Comparison of ENCODE assay signal across 13 cellular contexts in the genomic region with DNA sequence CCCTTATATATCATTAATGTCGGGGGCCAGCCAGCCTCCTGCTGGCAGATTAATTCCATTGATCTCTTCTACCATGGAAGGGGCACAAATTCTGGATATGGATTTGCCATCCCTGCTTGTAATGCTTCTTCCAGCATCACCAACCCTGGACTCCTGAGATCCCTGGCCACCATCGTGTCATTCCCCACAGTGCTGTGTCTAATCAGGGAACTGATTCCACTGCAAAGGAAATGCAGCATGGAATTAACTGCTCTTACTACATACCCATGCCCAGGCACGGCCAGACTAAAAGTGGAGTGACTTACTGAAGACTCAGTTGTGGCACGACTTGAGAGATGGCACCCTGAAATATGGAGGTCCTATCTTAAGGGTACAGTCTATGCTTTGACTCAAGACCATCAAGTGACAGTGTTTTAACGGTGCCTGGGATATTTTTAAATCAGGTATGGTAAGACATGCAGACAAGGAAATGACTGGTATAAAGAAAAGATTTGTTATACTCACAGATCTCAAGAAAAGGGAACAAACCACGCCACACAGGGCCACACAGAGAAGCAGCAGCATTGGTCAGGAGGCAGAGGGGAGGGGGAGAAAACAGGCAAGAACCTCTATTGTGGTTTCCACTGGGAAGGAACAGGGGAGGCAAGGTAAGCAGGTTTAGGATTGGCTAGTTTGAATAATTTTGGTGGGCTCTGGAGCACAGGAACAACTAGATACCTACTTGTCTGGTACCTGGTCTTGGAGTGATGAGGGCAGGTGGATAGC.
"Had no signal": no experiment of that assay in that cellular context is flagged by ENCODE, and none has a peak within 500 bp of the region (broad histone marks: within the 10 kb centered on the region; RNA-seq: fewer than 3 reads in every experiment).

No MANE protein-coding gene starts in this region.

- H3K4me3 Mint-ChIP-seq: activated CD8-positive, alpha-beta memory T cell treated with anti-CD3 and anti-CD28 coated beads, Interleukin-2, amount 10 ng/mL, durations not matched to agents 7 days and 5 days; activated naive CD8-positive, alpha-beta T cell treated with anti-CD3 and anti-CD28 coated beads, Interleukin-2, amount 10 ng/mL, durations not matched to agents 7 days and 5 days; activated T-cell treated with anti-CD3 and anti-CD28 coated beads, Interleukin-2, amount 50 U/mL, for 24 hours; naive thymus-derived CD4-positive, alpha-beta T cell; stimulated activated effector memory CD8-positive, alpha-beta T cell treated with anti-CD3 and anti-CD28 coated beads, Interleukin-12 subunit alpha, Interleukin-12 subunit beta, amount 100 ng/mL, for 72 hours; WTC11 had no signal

- H3K4me1 Mint-ChIP-seq: activated naive CD8-positive, alpha-beta T cell treated with anti-CD3 and anti-CD28 coated beads, Interleukin-2, amount 10 ng/mL, durations not matched to agents 7 days and 5 days; stimulated activated effector memory CD8-positive, alpha-beta T cell treated with anti-CD3 and anti-CD28 coated beads, Interleukin-12 subunit alpha, Interleukin-12 subunit beta, amount 100 ng/mL, for 72 hours; WTC11 had no signal

- H3K4me1 ChIP-seq: lower lobe of right lung had no signal

- DNase-seq: activated CD8-positive, alpha-beta memory T cell treated with anti-CD3 and anti-CD28 coated beads, Interleukin-2, amount 10 ng/mL, durations not matched to agents 7 days and 5 days; activated gamma-delta T cell; activated naive CD8-positive, alpha-beta T cell treated with anti-CD3 and anti-CD28 coated beads, Interleukin-2, amount 10 ng/mL, durations not matched to agents 7 days and 5 days; activated T-cell treated with anti-CD3 and anti-CD28 coated beads, Interleukin-2, amount 50 U/mL, for 24 hours; dorsolateral prefrontal cortex; lower lobe of right lung; naive thymus-derived CD4-positive, alpha-beta T cell; posterior cingulate gyrus; small intestine; T-helper 1 cell had no signal

- H3K27ac ChIP-seq: dorsolateral prefrontal cortex, lower lobe of right lung, tibial nerve had no signal

- H3K4me3 ChIP-seq: dorsolateral prefrontal cortex, lower lobe of right lung, tibial nerve had no signal

- H3K9me3 Mint-ChIP-seq: activated naive CD8-positive, alpha-beta T cell treated with anti-CD3 and anti-CD28 coated beads, Interleukin-2, amount 10 ng/mL, durations not matched to agents 7 days and 5 days; activated T-cell treated with anti-CD3 and anti-CD28 coated beads, Interleukin-2, amount 50 U/mL, for 24 hours; stimulated activated effector memory CD8-positive, alpha-beta T cell treated with anti-CD3 and anti-CD28 coated beads, Interleukin-12 subunit alpha, Interleukin-12 subunit beta, amount 100 ng/mL, for 72 hours had no signal

- ATAC-seq: activated CD8-positive, alpha-beta memory T cell treated with anti-CD3 and anti-CD28 coated beads, Interleukin-2, amount 10 ng/mL, durations not matched to agents 7 days and 5 days; lower lobe of right lung; naive thymus-derived CD4-positive, alpha-beta T cell; stimulated activated effector memory CD8-positive, alpha-beta T cell treated with anti-CD3 and anti-CD28 coated beads, Interleukin-12 subunit alpha, Interleukin-12 subunit beta, amount 100 ng/mL, for 72 hours; WTC11 had no signal

- H3K36me3 Mint-ChIP-seq: activated CD8-positive, alpha-beta memory T cell treated with anti-CD3 and anti-CD28 coated beads, Interleukin-2, amount 10 ng/mL, durations not matched to agents 7 days and 5 days; activated naive CD8-positive, alpha-beta T cell treated with anti-CD3 and anti-CD28 coated beads, Interleukin-2, amount 10 ng/mL, durations not matched to agents 7 days and 5 days; naive thymus-derived CD4-positive, alpha-beta T cell; stimulated activated effector memory CD8-positive, alpha-beta T cell treated with anti-CD3 and anti-CD28 coated beads, Interleukin-12 subunit alpha, Interleukin-12 subunit beta, amount 100 ng/mL, for 72 hours; WTC11 had no signal

- H3K27ac Mint-ChIP-seq: activated CD8-positive, alpha-beta memory T cell treated with anti-CD3 and anti-CD28 coated beads, Interleukin-2, amount 10 ng/mL, durations not matched to agents 7 days and 5 days; activated naive CD8-positive, alpha-beta T cell treated with anti-CD3 and anti-CD28 coated beads, Interleukin-2, amount 10 ng/mL, durations not matched to agents 7 days and 5 days; activated T-cell treated with anti-CD3 and anti-CD28 coated beads, Interleukin-2, amount 50 U/mL, for 24 hours; naive thymus-derived CD4-positive, alpha-beta T cell; stimulated activated effector memory CD8-positive, alpha-beta T cell treated with anti-CD3 and anti-CD28 coated beads, Interleukin-12 subunit alpha, Interleukin-12 subunit beta, amount 100 ng/mL, for 72 hours; WTC11 had no signal

- H3K9me3 ChIP-seq: lower lobe of right lung, tibial nerve had no signal

- H3K36me3 ChIP-seq: lower lobe of right lung, tibial nerve had no signal
